ENCODE assay signal across 9 cellular contexts in genomic region chr13:33033361-33033812, GRCh38. TPM values are rescaled to one million over a fixed set of nuclear protein-coding genes. Genes with fewer than 3 reads are reported as not detected.
DNase-seq lines count a peak whose midpoint lies in the region; ATAC-seq lines count a peak whose summit lies in the region.
"Had no signal": no experiment of that assay in that cellular context is flagged by ENCODE, and none has a peak within 500 bp of the region (broad histone marks: within the 10 kb centered on the region; RNA-seq: fewer than 3 reads in every experiment).

No MANE protein-coding gene starts in this region.

- no peak overlapping the region for H4K8ac ChIP-seq in neuronal stem cell (ENCODE audit: low read depth, low read length)

- H3K9me3 Mint-ChIP-seq in activated CD4-positive, alpha-beta memory T cell treated with anti-CD3 and anti-CD28 coated beads, Interleukin-2, amount 10 ng/mL, durations not matched to agents 7 days and 5 days = no peaks in the 10 kb centered on the region

- no peaks in the 10 kb centered on the region for H3K9me3 ChIP-seq in neuronal stem cell (replicated peaks in 1 of 2; ENCODE audit: control insufficient read depth in 2 of 2, insufficient read depth in 1 of 2, low read depth in 1 of 2, low read length in 2 of 2)

- H3K27me3 Mint-ChIP-seq in activated CD4-positive, alpha-beta memory T cell treated with anti-CD3 and anti-CD28 coated beads, Interleukin-2, amount 10 ng/mL, durations not matched to agents 7 days and 5 days = peaks cover 25% of the 10 kb centered on the region

- H3K27me3 ChIP-seq in neuronal stem cell (ENCODE audit: control insufficient read depth in 3 of 3, insufficient read depth in 3 of 3, low read depth in 1 of 3, low read length in 3 of 3) = no peaks in the 10 kb centered on the region

- H2BK15ac ChIP-seq in neuronal stem cell (ENCODE audit: low read length) = peak overlapping the region; percentile 35

- H3K36me3 ChIP-seq in neuronal stem cell (replicated peaks in 1 of 2; ENCODE audit: control insufficient read depth in 2 of 2, insufficient read depth in 2 of 2, low read length in 2 of 2) = no peaks in the 10 kb centered on the region

- POLR2A ChIA-PET in activated CD4-positive, alpha-beta memory T cell treated with anti-CD3 and anti-CD28 coated beads, Interleukin-2, amount 10 ng/mL, durations not matched to agents 7 days and 5 days (lab: Charles Lee) = no interaction called here

- no peak overlapping the region for H2BK120ac ChIP-seq in neuronal stem cell (ENCODE audit: low read depth, low read length)

- no peak overlapping the region for H3K4me2 ChIP-seq in neuronal stem cell (ENCODE audit: insufficient read depth, low read length, poor library complexity, severe bottlenecking)

- no CpG with 5 or more reads among the region's 9 CpGs for WGBS in neuronal stem cell (ENCODE audit: extremely low coverage in 2 of 2, insufficient read length in 2 of 2, insufficient replicate concordance in 1 of 2), 2 donors

- DNase-seq in activated CD4-positive, alpha-beta memory T cell treated with anti-CD3 and anti-CD28 coated beads, Interleukin-2, amount 10 ng/mL, durations not matched to agents 7 days and 5 days = no peak
- DNase-seq in neuronal stem cell (ENCODE audit: low spot score) = no peak
- no peak for DNase-seq in dedifferentiated amniotic fluid mesenchymal stem cell (ENCODE audit: extremely low spot score)
- DNase-seq in HT-29 (ENCODE audit: low spot score) = no peak
- no peak for DNase-seq in kidney tubule cell (ENCODE audit: low spot score)
- no peak for DNase-seq in Right ventricle myocardium inferior (ENCODE audit: missing footprints)

- peaks cover 9% of the 10 kb centered on the region for H3K4me1 Mint-ChIP-seq in activated CD4-positive, alpha-beta memory T cell treated with anti-CD3 and anti-CD28 coated beads, Interleukin-2, amount 10 ng/mL, durations not matched to agents 7 days and 5 days

- H2AFZ ChIP-seq in neuronal stem cell (ENCODE audit: low read length) = peak overlapping the region; percentile 69

- H3K23ac ChIP-seq in neuronal stem cell (ENCODE audit: low read depth, low read length, poor library complexity) = no peak overlapping the region

- intact Hi-C loops in Right ventricle myocardium inferior (cut with DNase I) = no loop called here

- H3K27ac Mint-ChIP-seq in activated CD4-positive, alpha-beta memory T cell treated with anti-CD3 and anti-CD28 coated beads, Interleukin-2, amount 10 ng/mL, durations not matched to agents 7 days and 5 days = no peak overlapping the region

- H3K18ac ChIP-seq in neuronal stem cell (ENCODE audit: low read length) = no peak overlapping the region

- H3K36me3 Mint-ChIP-seq in activated CD4-positive, alpha-beta memory T cell treated with anti-CD3 and anti-CD28 coated beads, Interleukin-2, amount 10 ng/mL, durations not matched to agents 7 days and 5 days (ENCODE audit: low read depth) = no peaks in the 10 kb centered on the region

- H3K4me3 ChIP-seq in neuronal stem cell (ENCODE audit: low read length in 2 of 2) = no peak overlapping the region

- no peak overlapping the region for H2BK5ac ChIP-seq in neuronal stem cell (ENCODE audit: low read length)

- H3K4ac ChIP-seq in neuronal stem cell (ENCODE audit: low read length) = no peak overlapping the region

- H3K14ac ChIP-seq in neuronal stem cell (ENCODE audit: low read length) = no peak overlapping the region

- H2AK5ac ChIP-seq in neuronal stem cell (ENCODE audit: low read depth, low read length) = no peak overlapping the region

- H3K4me1 ChIP-seq in neuronal stem cell (ENCODE audit: control insufficient read depth in 2 of 2, insufficient read depth in 1 of 2, low read depth in 1 of 2, low read length in 2 of 2) = peaks cover 0 to 2% of the 10 kb centered on the region in 2 donors

- CTCF ChIA-PET in activated CD4-positive, alpha-beta memory T cell treated with anti-CD3 and anti-CD28 coated beads, Interleukin-2, amount 10 ng/mL, durations not matched to agents 7 days and 5 days (lab: Charles Lee) = interaction anchor here (1.2 kb wide), 1 partner anchor 10 kb away, joined by 3 read pairs; no protein-coding TSS in a partner anchor

- H3K4me3 Mint-ChIP-seq in activated CD4-positive, alpha-beta memory T cell treated with anti-CD3 and anti-CD28 coated beads, Interleukin-2, amount 10 ng/mL, durations not matched to agents 7 days and 5 days = peak overlapping the region; percentile 22

- no peak overlapping the region for H3K9ac ChIP-seq in neuronal stem cell (ENCODE audit: low read depth, low read length, poor library complexity)

- no peaks in the 10 kb centered on the region for H3K79me1 ChIP-seq in neuronal stem cell (ENCODE audit: low read depth, low read length)

- H2BK12ac ChIP-seq in neuronal stem cell (ENCODE audit: low read length) = no peak overlapping the region

- ATAC-seq in GM18870 (IDR thresholded peaks at IDR 0.05; ENCODE audit: unreplicated experiment) (peak; percentile 74), HG02884 (IDR thresholded peaks at IDR 0.05; ENCODE audit: unreplicated experiment) (peak; percentile 98), Right ventricle myocardium inferior (no peak)

- no peak overlapping the region for H4K91ac ChIP-seq in neuronal stem cell (ENCODE audit: low read depth, low read length, poor library complexity)

- no peak overlapping the region for H3K27ac ChIP-seq in neuronal stem cell (replicated peaks; ENCODE audit: low read length)

RNA-seq across cellular contexts. Expression of gene KL, which starts 17.2 kb away (rescaled TPM):
- under 1 TPM; 0.05 to 0.08 TPM for total RNA-seq in activated CD4-positive, alpha-beta memory T cell treated with anti-CD3 and anti-CD28 coated beads, Interleukin-2, amount 10 ng/mL, durations not matched to agents 7 days and 5 days
- polyA plus RNA-seq in neuronal stem cell (2013, experiment 1 of 2) = 0.08 TPM
- polyA plus RNA-seq in neuronal stem cell (2013, experiment 2 of 2) = 0.04 TPM
- not detected in 2 replicates for total RNA-seq in HT-29 (2014; rRNA removed; shearing (Covaris generic))
- total RNA-seq in Right ventricle myocardium inferior = 1.5 TPM
- total RNA-seq: pulmonary artery endothelial cell had no signal
